ENCODE assay signal across 9 cellular contexts in the genomic region with DNA sequence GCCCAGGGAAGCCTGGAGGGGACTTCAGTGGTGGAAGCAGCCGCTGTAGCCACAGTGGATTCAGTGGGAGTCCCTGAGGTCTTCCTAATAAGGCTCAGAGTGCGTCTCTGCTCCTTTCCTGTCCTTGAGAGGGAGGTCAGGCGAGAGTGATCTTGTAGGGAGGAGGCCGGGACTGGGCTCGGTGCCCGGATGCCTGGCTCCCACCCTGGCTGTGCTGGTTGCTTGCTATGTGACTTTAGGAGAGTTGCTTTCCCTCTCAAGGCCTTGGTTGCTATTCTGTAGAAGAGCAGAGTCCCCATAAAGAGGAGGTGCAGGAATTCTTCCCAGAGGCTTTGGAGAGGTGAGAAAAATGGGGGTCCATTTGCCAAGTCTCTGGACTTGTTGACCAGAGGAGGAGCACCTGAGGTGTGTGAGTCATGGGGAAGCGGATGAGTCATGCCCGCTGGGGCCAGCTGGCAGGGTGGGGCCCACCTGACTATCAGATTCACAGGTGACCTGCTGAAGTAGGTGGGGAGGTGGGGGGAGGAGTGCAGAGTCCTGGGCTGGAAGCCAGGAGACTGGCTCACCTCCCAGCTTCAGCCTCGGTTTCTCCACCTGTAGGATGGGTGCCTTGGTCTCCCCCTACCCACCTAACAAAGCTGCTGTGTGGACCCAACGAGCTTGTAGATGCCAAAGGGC. TPM values are rescaled to one million over a fixed set of nuclear protein-coding genes. Genes with fewer than 3 reads are reported as not detected.
A peak's percentile ranks its signal among the peaks of the same experiment; 100 is the strongest.
DNase-seq lines count a peak whose midpoint lies in the region; ATAC-seq and TF ChIP-seq lines count a peak whose summit lies in the region.
"Had no signal": no experiment of that assay in that cellular context is flagged by ENCODE, and none has a peak within 500 bp of the region (broad histone marks: within the 10 kb centered on the region; RNA-seq: fewer than 3 reads in every experiment).

No MANE protein-coding gene starts in this region.

- H3K9me3 ChIP-seq in AG04450 (ENCODE audit: control insufficient read depth, insufficient read depth, low read length) (no peaks in the 10 kb centered on the region; the same call in 1 of the 2 replicates), endodermal cell (ENCODE audit: control insufficient read depth, low read length) (no peaks in the 10 kb centered on the region), mucosa of descending colon (no peaks in the 10 kb centered on the region)
- H3K9me3 ChIP-seq in CD8-positive, alpha-beta T cell (ENCODE audit: low read length), result no peaks in the 10 kb centered on the region

- H3K36me3 ChIP-seq in endodermal cell (ENCODE audit: control insufficient read depth, insufficient read depth, low read length), result no peaks in the 10 kb centered on the region
- peaks cover under 1% of the 10 kb centered on the region for H3K36me3 ChIP-seq in mucosa of descending colon (ENCODE audit: low read depth)
- no peaks in the 10 kb centered on the region for H3K36me3 ChIP-seq in CD8-positive, alpha-beta T cell (ENCODE audit: insufficient read depth, low read length)

- peaks cover 37% of the 10 kb centered on the region for H3K27me3 Mint-ChIP-seq in endodermal cell (ENCODE audit: insufficient read depth)
- H3K27me3 Mint-ChIP-seq in CD8-positive, alpha-beta T cell (ENCODE audit: low read depth), result no peaks in the 10 kb centered on the region
- peaks cover 2% of the 10 kb centered on the region for H3K27me3 Mint-ChIP-seq in activated CD4-positive, alpha-beta T cell treated with anti-CD3 and anti-CD28 coated beads, Interleukin-2, amount 10 ng/mL, durations not matched to agents 24 days and 14 days

- WGBS in endodermal cell (ENCODE audit: insufficient coverage in 1 of 2, insufficient read length in 1 of 2), 2 experiments, result 88 to 90% methylated on average over 3 to 10 of the region's 10 CpGs

- H3K27ac ChIP-seq in AG04450 (ENCODE audit: low read depth, low read length) (peak overlapping the region; percentile 87), endodermal cell (ENCODE audit: low read depth, low read length) (no peak overlapping the region)
- H3K27ac ChIP-seq in CD8-positive, alpha-beta T cell (ENCODE audit: low read depth, low read length), result no peak overlapping the region
- H3K27ac ChIP-seq: VCaP had no signal

- H3K4me3 ChIP-seq in AG04450 (ENCODE audit: low read depth, low read length) (no peak overlapping the region), endodermal cell (ENCODE audit: low read length) (no peak overlapping the region), mucosa of descending colon (no peak overlapping the region)
- no peak overlapping the region for H3K4me3 ChIP-seq in CD8-positive, alpha-beta T cell (ENCODE audit: low read depth, low read length)

- POLR2A ChIA-PET in AG04450 (lab: Yijun Ruan, JAX), result no interaction called here
- POLR2A ChIA-PET in CD8-positive, alpha-beta T cell (lab: Charles Lee), result no interaction called here

- no peak overlapping the region for H3K27ac Mint-ChIP-seq in endodermal cell
- no peak overlapping the region for H3K27ac Mint-ChIP-seq in CD8-positive, alpha-beta T cell
- no peak overlapping the region for H3K27ac Mint-ChIP-seq in activated CD4-positive, alpha-beta T cell treated with anti-CD3 and anti-CD28 coated beads, Interleukin-2, amount 10 ng/mL, durations not matched to agents 24 days and 14 days

- no peaks in the 10 kb centered on the region for H3K27me3 ChIP-seq in AG04450 (ENCODE audit: control insufficient read depth, insufficient read depth, low read length)
- no peaks in the 10 kb centered on the region for H3K27me3 ChIP-seq in endodermal cell (ENCODE audit: control insufficient read depth, insufficient read depth, low read length, poor library complexity, severe bottlenecking)
- no peaks in the 10 kb centered on the region for H3K27me3 ChIP-seq in CD8-positive, alpha-beta T cell (ENCODE audit: insufficient read depth, low read length)

- H3K9ac ChIP-seq in endodermal cell (ENCODE audit: extremely low read depth, low read length, poor library complexity, severe bottlenecking), result no peak overlapping the region

- ATAC-seq in mucosa of descending colon, result peak; percentile 88
- ATAC-seq in CD8-positive, alpha-beta T cell, result no peak
- no peak for ATAC-seq in GM19328 (IDR thresholded peaks at IDR 0.05; ENCODE audit: unreplicated experiment)

- H3K36me3 Mint-ChIP-seq in endodermal cell (ENCODE audit: low read depth), result peaks cover 2% of the 10 kb centered on the region
- peaks cover 3% of the 10 kb centered on the region for H3K36me3 Mint-ChIP-seq in CD8-positive, alpha-beta T cell
- no peaks in the 10 kb centered on the region for H3K36me3 Mint-ChIP-seq in activated CD4-positive, alpha-beta T cell treated with anti-CD3 and anti-CD28 coated beads, Interleukin-2, amount 10 ng/mL, durations not matched to agents 24 days and 14 days (ENCODE audit: low read depth)

- TF ChIP-seq CTCF in AG04450 (IDR thresholded peaks at IDR 0.05; ENCODE audit: low read depth, low read length), result peak; percentile 3; the same call in 1 of the 2 replicates
- no peak for TF ChIP-seq CTCF in endodermal cell (conservative IDR thresholded peaks at IDR 0.05)
- TF ChIP-seq CTCF in mucosa of descending colon (IDR thresholded peaks at IDR 0.05), result no peak
- TF ChIP-seq CTCF in CD8-positive, alpha-beta T cell (IDR thresholded peaks at IDR 0.05), result no peak

- no peak overlapping the region for H3K4me3 Mint-ChIP-seq in endodermal cell
- no peak overlapping the region for H3K4me3 Mint-ChIP-seq in CD8-positive, alpha-beta T cell
- no peak overlapping the region for H3K4me3 Mint-ChIP-seq in activated CD4-positive, alpha-beta T cell treated with anti-CD3 and anti-CD28 coated beads, Interleukin-2, amount 10 ng/mL, durations not matched to agents 24 days and 14 days

- H3K4me1 ChIP-seq in endodermal cell (ENCODE audit: control insufficient read depth, insufficient read depth, low read length), result peaks cover 8% of the 10 kb centered on the region
- H3K4me1 ChIP-seq in mucosa of descending colon (ENCODE audit: low read depth), result peaks cover 71% of the 10 kb centered on the region
- H3K4me1 ChIP-seq in CD8-positive, alpha-beta T cell (ENCODE audit: insufficient read depth, low read length), result no peaks in the 10 kb centered on the region

- peaks cover 47% of the 10 kb centered on the region for H3K4me1 Mint-ChIP-seq in endodermal cell
- H3K4me1 Mint-ChIP-seq in CD8-positive, alpha-beta T cell (ENCODE audit: low read depth), result peaks cover 5% of the 10 kb centered on the region
- H3K4me1 Mint-ChIP-seq in activated CD4-positive, alpha-beta T cell treated with anti-CD3 and anti-CD28 coated beads, Interleukin-2, amount 10 ng/mL, durations not matched to agents 24 days and 14 days, result peaks cover 25% of the 10 kb centered on the region

- no peaks in the 10 kb centered on the region for H3K9me3 Mint-ChIP-seq in endodermal cell
- H3K9me3 Mint-ChIP-seq in CD8-positive, alpha-beta T cell, result no peaks in the 10 kb centered on the region
- no peaks in the 10 kb centered on the region for H3K9me3 Mint-ChIP-seq in activated CD4-positive, alpha-beta T cell treated with anti-CD3 and anti-CD28 coated beads, Interleukin-2, amount 10 ng/mL, durations not matched to agents 24 days and 14 days

- no peak for DNase-seq in AG04450 (ENCODE audit: low read depth, low spot score)
- peak; percentile 51 for DNase-seq in NCI-H2107 (lab: John Stamatoyannopoulos, UW)
- peak; percentile 81 for DNase-seq in endodermal cell
- peak; percentile 93 to 96 (median 95) for DNase-seq in mucosa of descending colon
- no peak for DNase-seq in CD8-positive, alpha-beta T cell
- DNase-seq in GOT3 (lab: John Stamatoyannopoulos, UW), result no peak
- no peak for DNase-seq in activated CD4-positive, alpha-beta T cell treated with anti-CD3 and anti-CD28 coated beads, Interleukin-2, amount 10 ng/mL, durations not matched to agents 24 days and 14 days

- CTCF ChIA-PET in AG04450 (lab: Charles Lee), result no interaction called here
- CTCF ChIA-PET in CD8-positive, alpha-beta T cell (lab: Charles Lee), result interaction anchor here (1.9 kb wide), 1 partner anchor 38 kb away, joined by 6 read pairs; no protein-coding TSS in a partner anchor

- intact Hi-C loops in mucosa of descending colon (cut with DNase I, micrococcal nuclease), result no loop called here
- intact Hi-C loops in CD8-positive, alpha-beta T cell (cut with DNase I, micrococcal nuclease), result no loop called here
- intact Hi-C loops in activated CD4-positive, alpha-beta T cell treated with anti-CD3 and anti-CD28 coated beads, Interleukin-2, amount 10 ng/mL, durations not matched to agents 24 days and 14 days (cut with micrococcal nuclease), result no loop called here

RNA-seq across cellular contexts. Expression of gene GSN, which starts 13.8 kb away (rescaled TPM):
- 421 and 565 TPM in 2 replicates for polyA plus RNA-seq in AG04450 (2011; rRNA removed)
- polyA minus RNA-seq in AG04450 (2011; rRNA and poly(A)+ RNA removed), result 513 and 805 TPM in 2 replicates
- total RNA-seq in endodermal cell (10 to 100 TPM; 57.0 to 77.2 TPM), mucosa of descending colon (100 to 1,000 TPM; 443 to 952 (median 937) TPM)
- polyA plus RNA-seq in endodermal cell (2013, experiment 1 of 2), result 64.8 TPM
- 76.0 TPM for polyA plus RNA-seq in endodermal cell (2013, experiment 2 of 2)
- total RNA-seq in CD8-positive, alpha-beta T cell, result 1 to 10 TPM; 1.7 to 3.2 TPM
- total RNA-seq in activated CD4-positive, alpha-beta T cell treated with anti-CD3 and anti-CD28 coated beads, Interleukin-2, amount 10 ng/mL, durations not matched to agents 24 days and 14 days, result 1.4 and 1.5 TPM in 2 replicates

Comparison
In these comparisons a context has a peak if more than half of its experiments do, and no peak if none do; other contexts are left out.
1. DNase-seq: peak in NCI-H2107 (single experiment), endodermal cell (single experiment) and mucosa of descending colon (3 of 3); none in AG04450 (single experiment), CD8-positive, alpha-beta T cell (0 of 7), GOT3 (single experiment) and activated CD4-positive, alpha-beta T cell treated with anti-CD3 and anti-CD28 coated beads, Interleukin-2, amount 10 ng/mL, durations not matched to agents 24 days and 14 days (single experiment).
2. RNA of gene GSN, which starts 13.8 kb away (total RNA-seq): 443 to 952 TPM in mucosa of descending colon and 57.0 to 77.2 TPM in endodermal cell; 1.7 to 3.2 TPM in CD8-positive, alpha-beta T cell and 1.4 to 1.5 TPM in activated CD4-positive, alpha-beta T cell treated with anti-CD3 and anti-CD28 coated beads, Interleukin-2, amount 10 ng/mL, durations not matched to agents 24 days and 14 days; every median in the first group is over 10 times any median in the second.